Comparison of ENCODE assay signal across 8 cellular contexts in genomic region chr3:149534671-149535394, GRCh38.
DNase-seq lines count a peak whose midpoint lies in the region; ATAC-seq and TF ChIP-seq lines count a peak whose summit lies in the region.

No MANE protein-coding gene starts in this region.

- no peaks in the 10 kb centered on the region for H3K27me3 ChIP-seq in esophagus (ENCODE audit: control insufficient read depth in 1 of 2, insufficient read depth in 2 of 2, low read length in 2 of 2)
- H3K27me3 ChIP-seq in neural progenitor cell, result no peaks in the 10 kb centered on the region

- peaks cover 69% of the 10 kb centered on the region for H3K4me1 Mint-ChIP-seq in Calu3 (ENCODE audit: low read depth, unreplicated experiment)
- H3K4me1 Mint-ChIP-seq in neural progenitor cell, result peaks cover 70% of the 10 kb centered on the region

- DNase-seq in Calu3 (no peak), NCI-H345 (lab: John Stamatoyannopoulos, UW) (peak; percentile 88), neural progenitor cell (ENCODE audit: low spot score) (no peak), mesenteric fat pad (ENCODE audit: low spot score) (no peak)

- peak overlapping the region; percentile 39 for H3K27ac Mint-ChIP-seq in Calu3 (ENCODE audit: unreplicated experiment)
- no peak overlapping the region for H3K27ac Mint-ChIP-seq in neural progenitor cell

- intact Hi-C loops in Calu3 (cut with micrococcal nuclease; ENCODE audit: unreplicated experiment), result no loop called here

- H3K27ac ChIP-seq in esophagus (ENCODE audit: low read depth in 2 of 2, low read length in 1 of 2) (peak overlapping the region; percentile 24 to 59), neural progenitor cell (no peak overlapping the region)

- CTCF ChIA-PET in Calu3 (lab: Charles Lee), result interaction anchor here (0.6 to 1.4 kb wide), 4 partner anchors 34 to 237 kb away, joined by 3 to 5 read pairs (median 3); partner anchors contain the start of gene WWTR1

- TF ChIP-seq CTCF in Calu3 (IDR thresholded peaks at IDR 0.05; ENCODE audit: unreplicated experiment) (no peak), neural progenitor cell (IDR thresholded peaks at IDR 0.05) (no peak)

- no peaks in the 10 kb centered on the region for H4K20me1 ChIP-seq in neural progenitor cell (ENCODE audit: low read depth)

- no TSS peak for BruUV-seq in Calu3 (replicated peaks; lab: Mats Ljungman, UMichigan)

- H3K4me2 ChIP-seq in neural progenitor cell, result peak overlapping the region; percentile 12

- H3K9me3 Mint-ChIP-seq in Calu3 (ENCODE audit: low read depth, unreplicated experiment) (no peaks in the 10 kb centered on the region), neural progenitor cell (no peaks in the 10 kb centered on the region)

- no peak overlapping the region for H2AFZ ChIP-seq in neural progenitor cell (replicated peaks)

- peaks cover 16% of the 10 kb centered on the region for H3F3A ChIP-seq in neural progenitor cell (ENCODE audit: low read depth)

- H3K79me2 ChIP-seq in neural progenitor cell (ENCODE audit: low read depth), result no peaks in the 10 kb centered on the region

- H3K36me3 Mint-ChIP-seq in Calu3 (ENCODE audit: insufficient read depth, unreplicated experiment) (peaks cover 85% of the 10 kb centered on the region), neural progenitor cell (no peaks in the 10 kb centered on the region)

- H3K27me3 Mint-ChIP-seq in Calu3 (ENCODE audit: unreplicated experiment) (no peaks in the 10 kb centered on the region), neural progenitor cell (ENCODE audit: insufficient read depth, low read depth) (no peaks in the 10 kb centered on the region)

- H3K36me3 ChIP-seq in esophagus (ENCODE audit: control insufficient read depth in 2 of 2, insufficient read depth in 2 of 2, low read length in 1 of 2), result no peaks in the 10 kb centered on the region
- H3K36me3 ChIP-seq in neural progenitor cell, result no peaks in the 10 kb centered on the region

- H3K9ac ChIP-seq in neural progenitor cell, result no peak overlapping the region

- no peak overlapping the region for H3K4me3 Mint-ChIP-seq in Calu3 (ENCODE audit: low read depth, unreplicated experiment)
- H3K4me3 Mint-ChIP-seq in neural progenitor cell, result no peak overlapping the region

- H3K4me3 ChIP-seq in esophagus (ENCODE audit: low read depth in 1 of 2, low read length in 2 of 2) (no peak overlapping the region), neural progenitor cell (no peak overlapping the region)

- no peaks in the 10 kb centered on the region for H3K9me3 ChIP-seq in esophagus (ENCODE audit: control insufficient read depth in 2 of 2, insufficient read depth in 1 of 2, low read depth in 1 of 2, low read length in 1 of 2)
- no peaks in the 10 kb centered on the region for H3K9me3 ChIP-seq in neural progenitor cell (ENCODE audit: low read depth)

- H3K4me1 ChIP-seq in esophagus (ENCODE audit: control insufficient read depth in 2 of 2, insufficient read depth in 2 of 2, low read length in 1 of 2) (peaks cover 4 to 5% of the 10 kb centered on the region in 2 donors), neural progenitor cell (peaks cover 28% of the 10 kb centered on the region)

- no peak for ATAC-seq in HG03378 (IDR thresholded peaks at IDR 0.05; ENCODE audit: unreplicated experiment)
- ATAC-seq in HG03097 (IDR thresholded peaks at IDR 0.05; ENCODE audit: low FRiP score, unreplicated experiment), result no peak
- no peak for ATAC-seq in HG02571 (IDR thresholded peaks at IDR 0.05; ENCODE audit: unreplicated experiment)

- 27 to 30% methylated on average over 7 of the region's 7 CpGs for WGBS in esophagus, 2 donors
